22 cellular contexts compared by ENCODE assay signal in genomic region chr6:39157511-39157910, GRCh38. TPM values are rescaled to one million over a fixed set of nuclear protein-coding genes. Genes with fewer than 3 reads are reported as not detected.
DNase-seq lines count a peak whose midpoint lies in the region; ATAC-seq and TF ChIP-seq lines count a peak whose summit lies in the region.
"Had no signal": no experiment of that assay in that cellular context is flagged by ENCODE, and none has a peak within 500 bp of the region (broad histone marks: within the 10 kb centered on the region; RNA-seq: fewer than 3 reads in every experiment).

No MANE protein-coding gene starts in this region.

- CTCF ChIA-PET in activated CD8-positive, alpha-beta memory T cell treated with anti-CD3 and anti-CD28 coated beads, Interleukin-2, amount 10 ng/mL, durations not matched to agents 7 days and 5 days (lab: Charles Lee): interaction anchor here (1.0 to 4.1 kb wide), 4 partner anchors 9 to 284 kb away, joined by 3 to 25 read pairs (median 5); no protein-coding TSS in a partner anchor

- H3K4me3 ChIP-seq in Loucy (ENCODE audit: low read length, poor library complexity, severe bottlenecking): no peak overlapping the region
- H3K4me3 ChIP-seq in WERI-Rb-1 (ENCODE audit: low read depth, low read length): no peak overlapping the region
- H3K4me3 ChIP-seq: BLaER1, PC-9, SJCRH30 had no signal

- no peaks in the 10 kb centered on the region for H3K9me2 ChIP-seq in Loucy (replicated peaks; ENCODE audit: low read depth, low read length)

- no peaks in the 10 kb centered on the region for H3F3A ChIP-seq in Loucy (ENCODE audit: low read depth)

- peaks cover 16% of the 10 kb centered on the region for H3K4me1 ChIP-seq in Loucy (ENCODE audit: insufficient read depth, low read length, poor library complexity, severe bottlenecking)
- H3K4me1 ChIP-seq: BLaER1, SJCRH30 had no signal

- no peak overlapping the region for H2AFZ ChIP-seq in Loucy (ENCODE audit: low read length)
- H2AFZ ChIP-seq: PC-9 had no signal

- H3K27me3 ChIP-seq in Loucy (ENCODE audit: insufficient read depth, low read length, poor library complexity, severe bottlenecking) (no peaks in the 10 kb centered on the region), WERI-Rb-1 (ENCODE audit: insufficient read depth, low read depth, severe bottlenecking) (no peaks in the 10 kb centered on the region)
- H3K27me3 ChIP-seq: BLaER1, SJCRH30 had no signal

- no peak overlapping the region for H3K4me3 Mint-ChIP-seq in activated CD8-positive, alpha-beta memory T cell treated with anti-CD3 and anti-CD28 coated beads, Interleukin-2, amount 10 ng/mL, durations not matched to agents 7 days and 5 days
- H3K4me3 Mint-ChIP-seq: CD4-positive, CD25-positive, alpha-beta regulatory T cell; H9; HFFc6; T-cell had no signal

- peaks cover 10% of the 10 kb centered on the region for H3K36me3 Mint-ChIP-seq in activated CD8-positive, alpha-beta memory T cell treated with anti-CD3 and anti-CD28 coated beads, Interleukin-2, amount 10 ng/mL, durations not matched to agents 7 days and 5 days
- H3K36me3 Mint-ChIP-seq: CD4-positive, CD25-positive, alpha-beta regulatory T cell; T-cell had no signal

- ATAC-seq in activated CD8-positive, alpha-beta memory T cell treated with anti-CD3 and anti-CD28 coated beads, Interleukin-2, amount 10 ng/mL, durations not matched to agents 7 days and 5 days: no peak
- no peak for ATAC-seq in HG02571 (IDR thresholded peaks at IDR 0.05; ENCODE audit: unreplicated experiment)
- ATAC-seq: Right ventricle myocardium inferior, T-cell had no signal

- H3K36me3 ChIP-seq in Loucy (ENCODE audit: insufficient read depth, low read length): no peaks in the 10 kb centered on the region
- no peaks in the 10 kb centered on the region for H3K36me3 ChIP-seq in WERI-Rb-1
- H3K36me3 ChIP-seq: BLaER1, SJCRH30 had no signal

- no peaks in the 10 kb centered on the region for H3K79me2 ChIP-seq in Loucy (ENCODE audit: insufficient read depth, low read length)

- DNase-seq in NCI-H2227 (lab: John Stamatoyannopoulos, UW; ENCODE audit: unreplicated experiment) (peak; percentile 36), NCI-H2227 treated with DMSO at 0.1 percent for 48 hours (lab: John Stamatoyannopoulos, UW) (no peak), WERI-Rb-1 (peak; percentile 61), T-helper 9 cell (no peak)
- DNase-seq in activated CD8-positive, alpha-beta memory T cell treated with anti-CD3 and anti-CD28 coated beads, Interleukin-2, amount 50 U/mL, for 48 hours: peak; percentile 47
- DNase-seq in activated CD8-positive, alpha-beta memory T cell treated with anti-CD3 and anti-CD28 coated beads, Interleukin-2, amount 10 ng/mL, durations not matched to agents 7 days and 5 days: no peak
- DNase-seq: CD4-positive, CD25-positive, alpha-beta regulatory T cell; DMS53; H9; HFFc6; Karpas-422; NCI-H1694 treated with DMSO at 0.1 percent for 48 hours; NCI-H2081; NCI-H2171 treated with DMSO at 0.1 percent for 48 hours; NCI-H69; PC-9; SJCRH30; T-cell had no signal

- H3K27me3 Mint-ChIP-seq in activated CD8-positive, alpha-beta memory T cell treated with anti-CD3 and anti-CD28 coated beads, Interleukin-2, amount 10 ng/mL, durations not matched to agents 7 days and 5 days: no peaks in the 10 kb centered on the region

- peaks cover 12% of the 10 kb centered on the region for H3K4me1 Mint-ChIP-seq in activated CD8-positive, alpha-beta memory T cell treated with anti-CD3 and anti-CD28 coated beads, Interleukin-2, amount 10 ng/mL, durations not matched to agents 7 days and 5 days

- peak; percentile 29; the same call in 1 of the 2 replicates for TF ChIP-seq CTCF in Loucy (conservative IDR thresholded peaks at IDR 0.05; ENCODE audit: low read length)
- TF ChIP-seq CTCF in WERI-Rb-1 (IDR thresholded peaks at IDR 0.05; ENCODE audit: low read depth, low read length): peak; percentile 62; the same call in 1 of the 2 replicates

- no peaks in the 10 kb centered on the region for H3K9me3 Mint-ChIP-seq in activated CD8-positive, alpha-beta memory T cell treated with anti-CD3 and anti-CD28 coated beads, Interleukin-2, amount 10 ng/mL, durations not matched to agents 7 days and 5 days (ENCODE audit: low read depth)

- H4K20me1 ChIP-seq in Loucy (ENCODE audit: insufficient read depth, low read length, poor library complexity, severe bottlenecking): no peaks in the 10 kb centered on the region
- H4K20me1 ChIP-seq: BLaER1 had no signal

- H3K4me2 ChIP-seq in Loucy (ENCODE audit: low read depth, low read length, poor library complexity, severe bottlenecking): no peak overlapping the region
- H3K4me2 ChIP-seq: BLaER1, PC-9 had no signal

- H3K27ac Mint-ChIP-seq in activated CD8-positive, alpha-beta memory T cell treated with anti-CD3 and anti-CD28 coated beads, Interleukin-2, amount 10 ng/mL, durations not matched to agents 7 days and 5 days: no peak overlapping the region
- H3K27ac Mint-ChIP-seq: CD4-positive, CD25-positive, alpha-beta regulatory T cell; HFFc6; T-cell had no signal

- no peak overlapping the region for H3K27ac ChIP-seq in WERI-Rb-1
- H3K27ac ChIP-seq: BLaER1, PC-9, SJCRH30 had no signal

- H3K9me3 ChIP-seq in Loucy (ENCODE audit: insufficient read depth, low read depth, low read length) (no peaks in the 10 kb centered on the region), WERI-Rb-1 (ENCODE audit: severe bottlenecking) (peaks cover 10% of the 10 kb centered on the region)

- no peak overlapping the region for H3K9ac ChIP-seq in Loucy (ENCODE audit: low read depth, low read length, poor library complexity, severe bottlenecking)
- H3K9ac ChIP-seq: BLaER1 had no signal

RNA-seq across cellular contexts. Expression of gene SAYSD1, which starts 42.5 kb away (rescaled TPM):
- total RNA-seq in activated CD8-positive, alpha-beta memory T cell treated with anti-CD3 and anti-CD28 coated beads, Interleukin-2, amount 10 ng/mL, durations not matched to agents 7 days and 5 days: 10 to 100 TPM in 1 of 2 experiments, 1 to 10 TPM in 1; 9.1 to 11.4 TPM

Comparison
In these comparisons a context has a peak if more than half of its experiments do, and no peak if none do; other contexts are left out.
1. DNase-seq: peak in NCI-H2227 (single experiment), activated CD8-positive, alpha-beta memory T cell treated with anti-CD3 and anti-CD28 coated beads, Interleukin-2, amount 50 U/mL, for 48 hours (single experiment) and WERI-Rb-1 (single experiment); none in NCI-H2227 treated with DMSO at 0.1 percent for 48 hours (single experiment), activated CD8-positive, alpha-beta memory T cell treated with anti-CD3 and anti-CD28 coated beads, Interleukin-2, amount 10 ng/mL, durations not matched to agents 7 days and 5 days (single experiment) and T-helper 9 cell (single experiment).